9 cellular contexts compared by ENCODE assay signal in genomic region chr19:55172741-55173140, GRCh38.
DNase-seq lines count a peak whose midpoint lies in the region; ATAC-seq and TF ChIP-seq lines count a peak whose summit lies in the region.
"Had no signal": no experiment of that assay in that cellular context is flagged by ENCODE, and none has a peak within 500 bp of the region (broad histone marks: within the 10 kb centered on the region; RNA-seq: fewer than 3 reads in every experiment).

No MANE protein-coding gene starts in this region.

- peaks cover 66 to 98% of the 10 kb centered on the region in 2 donors for H3K27me3 Mint-ChIP-seq in effector memory CD8-positive, alpha-beta T cell
- peaks cover 97% of the 10 kb centered on the region for H3K27me3 Mint-ChIP-seq in nephron progenitor cell (ENCODE audit: low read depth, poor library complexity)

- no peak for ATAC-seq in effector memory CD8-positive, alpha-beta T cell (replicated peaks)
- ATAC-seq in HG02763 (IDR thresholded peaks at IDR 0.05; ENCODE audit: unreplicated experiment) (no peak), GM18505 (IDR thresholded peaks at IDR 0.05; ENCODE audit: unreplicated experiment) (no peak)

- H3K4me3 Mint-ChIP-seq in effector memory CD8-positive, alpha-beta T cell = peak overlapping the region; percentile 73 to 79
- H3K4me3 Mint-ChIP-seq in nephron progenitor cell = peak overlapping the region; percentile 74

- TF ChIP-seq CTCF in nephron progenitor cell (IDR thresholded peaks at IDR 0.05) = no peak

- DNase-seq in EH (ENCODE audit: low read depth) = peak; percentile 89
- DNase-seq in NCI-H2227 treated with DMSO at 0.1 percent for 48 hours (lab: John Stamatoyannopoulos, UW) = peak; percentile 45
- DNase-seq in effector memory CD8-positive, alpha-beta T cell = no peak
- no peak for DNase-seq in nephron progenitor cell
- no peak for DNase-seq in NCI-H1092 treated with DMSO at 0.1 percent for 48 hours (lab: John Stamatoyannopoulos, UW)
- DNase-seq in NCI-H1417 treated with DMSO at 0.1 percent for 48 hours (lab: John Stamatoyannopoulos, UW) = no peak
- DNase-seq: heart right ventricle had no signal

- no peak for TF ChIP-seq POLR2A in GM18505 (IDR thresholded peaks at IDR 0.05; ENCODE audit: borderline replicate concordance, extremely low read depth, insufficient read depth, insufficient read length)

- H3K4me1 Mint-ChIP-seq in effector memory CD8-positive, alpha-beta T cell (ENCODE audit: low read depth in 2 of 2) = peaks cover 10 to 19% of the 10 kb centered on the region in 2 donors
- peaks cover 11% of the 10 kb centered on the region for H3K4me1 Mint-ChIP-seq in nephron progenitor cell

- H3K9me3 Mint-ChIP-seq in effector memory CD8-positive, alpha-beta T cell = peaks cover 0 to 2% of the 10 kb centered on the region in 2 donors
- H3K9me3 Mint-ChIP-seq in nephron progenitor cell = peaks cover 15% of the 10 kb centered on the region

- H3K36me3 Mint-ChIP-seq in effector memory CD8-positive, alpha-beta T cell (ENCODE audit: insufficient read depth) = peaks cover 1% of the 10 kb centered on the region
- H3K36me3 Mint-ChIP-seq in nephron progenitor cell (ENCODE audit: low read depth) = no peaks in the 10 kb centered on the region

- no peak overlapping the region for H3K27ac Mint-ChIP-seq in effector memory CD8-positive, alpha-beta T cell
- no peak overlapping the region for H3K27ac Mint-ChIP-seq in nephron progenitor cell

Comparison
In these comparisons a context has a peak if more than half of its experiments do, and no peak if none do; other contexts are left out.
1. DNase-seq: peak in EH (single experiment) and NCI-H2227 treated with DMSO at 0.1 percent for 48 hours (single experiment); none in effector memory CD8-positive, alpha-beta T cell (0 of 3), nephron progenitor cell (single experiment), NCI-H1092 treated with DMSO at 0.1 percent for 48 hours (single experiment) and NCI-H1417 treated with DMSO at 0.1 percent for 48 hours (single experiment).